8 cellular contexts compared by ENCODE assay signal in the genomic region with DNA sequence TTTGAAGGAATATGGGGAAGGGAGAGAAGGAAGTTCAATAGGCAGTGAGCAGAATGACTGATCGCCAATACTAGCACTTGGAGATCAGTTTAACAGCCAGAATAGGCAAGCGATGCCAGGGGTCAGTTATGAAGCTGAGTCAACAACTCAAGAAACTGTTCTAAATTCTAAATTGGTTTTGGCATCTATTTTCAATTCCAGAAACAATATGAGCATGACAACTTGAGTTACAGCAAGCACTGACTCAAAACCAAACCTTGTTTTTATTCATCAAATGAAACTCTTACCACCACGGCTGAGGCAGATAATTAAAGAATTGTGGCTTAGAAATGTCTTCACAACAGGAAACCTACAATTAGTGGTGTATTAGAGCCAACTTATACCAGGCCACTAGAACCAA.
DNase-seq lines count a peak whose midpoint lies in the region; ATAC-seq and TF ChIP-seq lines count a peak whose summit lies in the region.

No MANE protein-coding gene starts in this region.

- ATAC-seq in GM19395 (IDR thresholded peaks at IDR 0.05; ENCODE audit: unreplicated experiment) (peak; percentile 89), HG03342 (IDR thresholded peaks at IDR 0.05; ENCODE audit: unreplicated experiment) (peak; percentile 69)

- no peaks in the 10 kb centered on the region for H3K27me3 ChIP-seq in CD8-positive, alpha-beta memory T cell (ENCODE audit: insufficient read depth, low read length, poor library complexity, severe bottlenecking)
- H3K27me3 ChIP-seq in subcutaneous abdominal adipose tissue (ENCODE audit: control insufficient read depth in 5 of 5, insufficient read depth in 4 of 5, low read length in 5 of 5): no peaks in the 10 kb centered on the region

- no peak for DNase-seq in CD8-positive, alpha-beta memory T cell
- DNase-seq in cardiac fibroblast (ENCODE audit: low read depth in 2 of 2): peak; percentile 14 to 58
- no peak for DNase-seq in NCI-H2171 (lab: John Stamatoyannopoulos, UW)
- DNase-seq in NCI-H524 treated with DMSO at 0.1 percent for 48 hours (lab: John Stamatoyannopoulos, UW): no peak
- DNase-seq in progenitor cell of endocrine pancreas (ENCODE audit: low spot score, unreplicated experiment): no peak

- H3K36me3 Mint-ChIP-seq in CD8-positive, alpha-beta memory T cell: peaks cover 7 to 25% (median 18%) of the 10 kb centered on the region in 3 donors
- H3K36me3 Mint-ChIP-seq in progenitor cell of endocrine pancreas (ENCODE audit: insufficient read depth): no peaks in the 10 kb centered on the region

- TF ChIP-seq CTCF in cardiac fibroblast (IDR thresholded peaks at IDR 0.05; ENCODE audit: low read depth, low read length) (no peak), progenitor cell of endocrine pancreas (IDR thresholded peaks at IDR 0.05; ENCODE audit: unreplicated experiment) (no peak)

- H3K27ac Mint-ChIP-seq in CD8-positive, alpha-beta memory T cell: peak overlapping the region in 7 of 8 donors; percentile 37 to 84 (median 52)
- no peak overlapping the region for H3K27ac Mint-ChIP-seq in progenitor cell of endocrine pancreas

- H3K4me3 ChIP-seq in CD8-positive, alpha-beta memory T cell (ENCODE audit: low read length): no peak overlapping the region
- H3K4me3 ChIP-seq in cardiac fibroblast (replicated peaks in 1 of 2; ENCODE audit: low read depth in 2 of 2, low read length in 2 of 2) (no peak overlapping the region), subcutaneous abdominal adipose tissue (ENCODE audit: low read depth in 1 of 5, low read length in 5 of 5) (peak overlapping the region in 3 of 5 donors; percentile 5 to 53 (median 12))

- H3K36me3 ChIP-seq in CD8-positive, alpha-beta memory T cell (ENCODE audit: insufficient read depth, low read length): no peaks in the 10 kb centered on the region
- peaks cover 0 to 9% (median 0%) of the 10 kb centered on the region in 5 donors for H3K36me3 ChIP-seq in subcutaneous abdominal adipose tissue (ENCODE audit: control insufficient read depth in 5 of 5, insufficient read depth in 5 of 5, low read length in 5 of 5)

- peaks cover 27 to 49% (median 44%) of the 10 kb centered on the region in 3 donors for H3K4me1 Mint-ChIP-seq in CD8-positive, alpha-beta memory T cell
- no peaks in the 10 kb centered on the region for H3K4me1 Mint-ChIP-seq in progenitor cell of endocrine pancreas (ENCODE audit: low read depth)

- CTCF ChIA-PET in CD8-positive, alpha-beta memory T cell (lab: Charles Lee): no interaction called here

- no peaks in the 10 kb centered on the region for H3K9me3 ChIP-seq in CD8-positive, alpha-beta memory T cell (ENCODE audit: low read length)
- H3K9me3 ChIP-seq in subcutaneous abdominal adipose tissue (ENCODE audit: control insufficient read depth in 5 of 5, low read length in 5 of 5): no peaks in the 10 kb centered on the region

- H3K9ac ChIP-seq in subcutaneous abdominal adipose tissue (ENCODE audit: low read length in 5 of 5): peak overlapping the region in 3 of 5 donors; percentile 35 to 48 (median 46)

- H3K4me1 ChIP-seq in CD8-positive, alpha-beta memory T cell (ENCODE audit: insufficient read depth, low read length): peaks cover 14% of the 10 kb centered on the region
- H3K4me1 ChIP-seq in subcutaneous abdominal adipose tissue (ENCODE audit: control insufficient read depth in 5 of 5, insufficient read depth in 5 of 5, low read length in 5 of 5): peaks cover 2 to 16% (median 14%) of the 10 kb centered on the region in 5 donors

- H3K27me3 Mint-ChIP-seq in CD8-positive, alpha-beta memory T cell: no peaks in the 10 kb centered on the region
- H3K27me3 Mint-ChIP-seq in progenitor cell of endocrine pancreas: no peaks in the 10 kb centered on the region

- POLR2A ChIA-PET in CD8-positive, alpha-beta memory T cell (lab: Charles Lee): no interaction called here

- peak overlapping the region in 6 of 7 donors; percentile 45 to 78 (median 60) for H3K4me3 Mint-ChIP-seq in CD8-positive, alpha-beta memory T cell
- H3K4me3 Mint-ChIP-seq in progenitor cell of endocrine pancreas (ENCODE audit: low read depth): no peak overlapping the region

- no peaks in the 10 kb centered on the region for H3K9me3 Mint-ChIP-seq in CD8-positive, alpha-beta memory T cell
- no peaks in the 10 kb centered on the region for H3K9me3 Mint-ChIP-seq in progenitor cell of endocrine pancreas (ENCODE audit: low read depth)

- H3K27ac ChIP-seq in CD8-positive, alpha-beta memory T cell (ENCODE audit: low read depth, low read length): no peak overlapping the region
- peak overlapping the region; percentile 84 for H3K27ac ChIP-seq in subcutaneous abdominal adipose tissue (ENCODE audit: low read depth, low read length)

Comparison
In these comparisons a context has a peak if more than half of its experiments do, and no peak if none do; other contexts are left out.
1. DNase-seq: peak in cardiac fibroblast (2 of 2); none in CD8-positive, alpha-beta memory T cell (0 of 5), NCI-H2171 (single experiment), NCI-H524 treated with DMSO at 0.1 percent for 48 hours (single experiment) and progenitor cell of endocrine pancreas (single experiment).
2. H3K4me3 ChIP-seq: peak in subcutaneous abdominal adipose tissue (3 of 5); none in CD8-positive, alpha-beta memory T cell (single experiment) and cardiac fibroblast (0 of 2).